17 cellular contexts compared by ENCODE assay signal in genomic region chr2:109481599-109481998, GRCh38.
DNase-seq lines count a peak whose midpoint lies in the region; ATAC-seq, FAIRE-seq and TF ChIP-seq lines count a peak whose summit lies in the region.
"Had no signal": no experiment of that assay in that cellular context is flagged by ENCODE, and none has a peak within 500 bp of the region (broad histone marks: within the 10 kb centered on the region; RNA-seq: fewer than 3 reads in every experiment).

No MANE protein-coding gene starts in this region.

- FAIRE-seq in GM19239 (lab: Jason Lieb, UNC): no peak
- FAIRE-seq: GM12892 had no signal

- H3K27me3 ChIP-seq in right cardiac atrium (ENCODE audit: control insufficient read depth, insufficient read depth): no peaks in the 10 kb centered on the region
- H3K27me3 ChIP-seq in heart right ventricle: no peaks in the 10 kb centered on the region
- no peaks in the 10 kb centered on the region for H3K27me3 ChIP-seq in colonic mucosa
- no peaks in the 10 kb centered on the region for H3K27me3 ChIP-seq in tibial artery

- CTCF ChIA-PET in HEK293T (lab: Yijun Ruan, JAX): interaction anchor here (1.1 kb wide), 1 partner anchor 29 kb away, joined by 6 read pairs; no protein-coding TSS in a partner anchor

- no peak overlapping the region for H3K4me3 ChIP-seq in right cardiac atrium (ENCODE audit: low read length)
- no peak overlapping the region for H3K4me3 ChIP-seq in heart right ventricle
- no peak overlapping the region for H3K4me3 ChIP-seq in colonic mucosa
- no peak overlapping the region for H3K4me3 ChIP-seq in tibial artery
- H3K4me3 ChIP-seq: GM23338 had no signal

- H3K4me1 ChIP-seq in right cardiac atrium (ENCODE audit: control insufficient read depth, insufficient read depth, low read length) (peaks cover 17% of the 10 kb centered on the region), heart right ventricle (peaks cover 19 to 50% (median 37%) of the 10 kb centered on the region in 9 donors), colonic mucosa (no peaks in the 10 kb centered on the region), tibial artery (peaks cover 0 to 77% (median 53%) of the 10 kb centered on the region in 4 donors)

- H3K36me3 ChIP-seq in heart right ventricle: no peaks in the 10 kb centered on the region
- no peaks in the 10 kb centered on the region for H3K36me3 ChIP-seq in colonic mucosa
- H3K36me3 ChIP-seq in tibial artery: no peaks in the 10 kb centered on the region

- WGBS in right cardiac atrium: 85% methylated on average over 9 of the region's 9 CpGs
- whole genome bisulfite sequencing in heart right ventricle, 2 donors: 88 to 92% methylated on average over 9 of the region's 9 CpGs

- no peaks in the 10 kb centered on the region for H3K9me3 ChIP-seq in right cardiac atrium (ENCODE audit: control insufficient read depth, low read length)
- no peaks in the 10 kb centered on the region for H3K9me3 ChIP-seq in heart right ventricle
- H3K9me3 ChIP-seq in colonic mucosa: no peaks in the 10 kb centered on the region
- H3K9me3 ChIP-seq in tibial artery: no peaks in the 10 kb centered on the region

- POLR2A ChIA-PET in HEK293T (lab: Yijun Ruan, JAX): no interaction called here

- peak overlapping the region in 1 of 2 donors; percentile 46 for H3K9ac ChIP-seq in colonic mucosa (ENCODE audit: low read depth in 2 of 2, low read length in 2 of 2)

- TF ChIP-seq CTCF in heart right ventricle (IDR thresholded peaks at IDR 0.05) (no peak), colonic mucosa (IDR thresholded peaks at IDR 0.05) (no peak), tibial artery (IDR thresholded peaks at IDR 0.05) (no peak)

- intact Hi-C loops in right cardiac atrium (cut with DNase I) (loop anchor here in 1 of 4 donors (10.0 kb wide), 1 partner anchor 137 kb away; no protein-coding TSS in a partner anchor), heart right ventricle (cut with DNase I) (loop anchor here in 1 of 10 donors (10.0 kb wide), 1 partner anchor 217 kb away; no protein-coding TSS in a partner anchor), colonic mucosa (cut with DNase I) (no loop called here), posterior vena cava (cut with DNase I) (no loop called here), tibial artery (cut with DNase I; ENCODE audit: low total_unique reads) (no loop called here)

- H3K27ac ChIP-seq in right cardiac atrium (ENCODE audit: low read length) (peak overlapping the region; percentile 12), heart right ventricle (peak overlapping the region in 1 of 10 donors; percentile 54), colonic mucosa (peak overlapping the region; percentile 38), tibial artery (peak overlapping the region; percentile 58 to 66)

- DNase-seq in right cardiac atrium (no peak), heart right ventricle (no peak), colonic mucosa (no peak), posterior vena cava (ENCODE audit: low spot score) (peak; percentile 49), tibial artery (no peak), HEK293T (ENCODE audit: extremely low spot score) (no peak), GM19239 (ENCODE audit: insufficient read length, low spot score) (no peak)
- DNase-seq: Calu3, GDM1, KG1, NCI-H1048, NCI-H345, NCI-H526 treated with DMSO at 0.1 percent for 48 hours, OCI-M1 had no signal

- ATAC-seq in right cardiac atrium (no peak), heart right ventricle (no peak), HG03139 (IDR thresholded peaks at IDR 0.05; ENCODE audit: unreplicated experiment) (no peak)

TF ChIP-seq in HEK293T, 16 proteins besides CTCF, POLR2A, EP300 and RAD21:
- TF ChIP-seq L3MBTL2 (conservative IDR thresholded peaks at IDR 0.05): no peak
